Comparison of ENCODE assay signal across 14 cellular contexts in the genomic region with DNA sequence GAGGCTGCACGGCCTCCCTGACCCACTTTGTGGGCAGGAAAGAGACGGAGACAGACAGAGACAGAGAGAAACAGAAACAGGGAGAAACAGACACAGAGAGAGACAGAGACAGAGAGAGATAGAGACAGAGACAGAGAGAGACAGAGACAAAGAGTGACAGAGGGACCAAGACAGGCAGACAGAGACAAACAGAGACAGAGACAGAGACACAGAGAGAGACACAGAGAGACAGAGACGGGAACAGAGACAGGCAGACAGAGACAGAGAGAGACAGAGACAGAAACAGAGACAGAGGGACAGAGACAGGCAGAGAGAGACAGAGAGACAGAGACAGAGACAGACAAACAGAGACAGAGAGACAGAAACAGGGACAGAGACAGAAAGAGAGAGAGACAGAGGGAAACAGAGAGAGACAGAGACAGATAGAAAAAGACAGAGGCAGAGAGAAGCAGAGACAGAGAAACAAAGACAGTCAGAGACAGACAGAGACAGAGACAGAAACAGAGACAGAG. TPM values are rescaled to one million over a fixed set of nuclear protein-coding genes. Genes with fewer than 3 reads are reported as not detected.
DNase-seq lines count a peak whose midpoint lies in the region; ATAC-seq, FAIRE-seq and TF ChIP-seq lines count a peak whose summit lies in the region.
"Had no signal": no experiment of that assay in that cellular context is flagged by ENCODE, and none has a peak within 500 bp of the region (broad histone marks: within the 10 kb centered on the region; RNA-seq: fewer than 3 reads in every experiment).

No MANE protein-coding gene starts in this region.

- no peak overlapping the region for H3K27ac Mint-ChIP-seq in astrocyte (ENCODE audit: unreplicated experiment)
- no peak overlapping the region for H3K27ac Mint-ChIP-seq in stimulated activated memory B cell treated with anti-CD40 and anti-IgM and Interleukin-4, amounts not matched to agents 10 μg/mL and 1 μg/mL and 100 μg/mL, for 72 hours
- H3K27ac Mint-ChIP-seq: stimulated activated naive B cell treated with anti-CD40 and anti-IgM and Interleukin-4, amounts not matched to agents 10 μg/mL and 1 μg/mL and 100 μg/mL, for 72 hours had no signal

- no peak for ATAC-seq in lower lobe of right lung
- no peak for ATAC-seq in stimulated activated memory B cell treated with anti-CD40 and anti-IgM and Interleukin-4, amounts not matched to agents 10 μg/mL and 1 μg/mL and 100 μg/mL, for 72 hours
- ATAC-seq: stimulated activated naive B cell treated with anti-CD40 and anti-IgM and Interleukin-4, amounts not matched to agents 10 μg/mL and 1 μg/mL and 100 μg/mL, for 72 hours had no signal

- H3K9me3 Mint-ChIP-seq in astrocyte (ENCODE audit: unreplicated experiment) = peaks cover 4% of the 10 kb centered on the region
- peaks cover 9% of the 10 kb centered on the region for H3K9me3 Mint-ChIP-seq in stimulated activated memory B cell treated with anti-CD40 and anti-IgM and Interleukin-4, amounts not matched to agents 10 μg/mL and 1 μg/mL and 100 μg/mL, for 72 hours

- H3K36me3 ChIP-seq in HEK293 (ENCODE audit: control insufficient read depth in 2 of 2, insufficient read depth in 1 of 2, low read length in 2 of 2) (peaks cover 10 to 43% of the 10 kb centered on the region in 2 experiments; a peak in 2 of 3 replicates), astrocyte (ENCODE audit: insufficient read depth, low read length) (peaks cover 13% of the 10 kb centered on the region), lower lobe of right lung (peaks cover 19% of the 10 kb centered on the region), subcutaneous abdominal adipose tissue (ENCODE audit: control insufficient read depth in 5 of 5, insufficient read depth in 5 of 5, low read length in 5 of 5) (peaks cover 0 to 50% (median 43%) of the 10 kb centered on the region in 5 donors)

- H3K9ac ChIP-seq in astrocyte (ENCODE audit: low read length) = peak overlapping the region; percentile 72
- peak overlapping the region in 3 of 5 donors; percentile 28 to 31 (median 30) for H3K9ac ChIP-seq in subcutaneous abdominal adipose tissue (ENCODE audit: low read length in 5 of 5)
- H3K9ac ChIP-seq: parathyroid adenoma had no signal

- H2AFZ ChIP-seq in astrocyte (ENCODE audit: low read depth, low read length) = no peak overlapping the region
- H2AFZ ChIP-seq: parathyroid adenoma had no signal

- FAIRE-seq in astrocyte (lab: Jason Lieb, UNC) = no peak

- H3K4me3 Mint-ChIP-seq in astrocyte (ENCODE audit: unreplicated experiment) = no peak overlapping the region
- no peak overlapping the region for H3K4me3 Mint-ChIP-seq in stimulated activated memory B cell treated with anti-CD40 and anti-IgM and Interleukin-4, amounts not matched to agents 10 μg/mL and 1 μg/mL and 100 μg/mL, for 72 hours
- H3K4me3 Mint-ChIP-seq: stimulated activated naive B cell treated with anti-CD40 and anti-IgM and Interleukin-4, amounts not matched to agents 10 μg/mL and 1 μg/mL and 100 μg/mL, for 72 hours had no signal

- H3K36me3 Mint-ChIP-seq in astrocyte (ENCODE audit: low read depth, unreplicated experiment) = peaks cover 11% of the 10 kb centered on the region
- H3K36me3 Mint-ChIP-seq in stimulated activated memory B cell treated with anti-CD40 and anti-IgM and Interleukin-4, amounts not matched to agents 10 μg/mL and 1 μg/mL and 100 μg/mL, for 72 hours = no peaks in the 10 kb centered on the region
- H3K36me3 Mint-ChIP-seq: stimulated activated naive B cell treated with anti-CD40 and anti-IgM and Interleukin-4, amounts not matched to agents 10 μg/mL and 1 μg/mL and 100 μg/mL, for 72 hours had no signal

- CTCF ChIA-PET in HEK293 (lab: Yijun Ruan, JAX) = no interaction called here

- H3K4me3 ChIP-seq in HEK293 (ENCODE audit: low read depth, low read length) = no peak overlapping the region
- H3K4me3 ChIP-seq in astrocyte (ENCODE audit: insufficient read depth, low read depth, low read length) = peak overlapping the region; percentile 90
- no peak overlapping the region for H3K4me3 ChIP-seq in lower lobe of right lung
- peak overlapping the region in 3 of 5 donors; percentile 7 to 79 (median 57) for H3K4me3 ChIP-seq in subcutaneous abdominal adipose tissue (ENCODE audit: low read depth in 1 of 5, low read length in 5 of 5)

- no peaks in the 10 kb centered on the region for H3K27me3 ChIP-seq in astrocyte (ENCODE audit: insufficient read depth, low read length)
- peaks cover 4% of the 10 kb centered on the region for H3K27me3 ChIP-seq in lower lobe of right lung (ENCODE audit: low read depth)
- H3K27me3 ChIP-seq in subcutaneous abdominal adipose tissue (ENCODE audit: control insufficient read depth in 5 of 5, insufficient read depth in 4 of 5, low read length in 5 of 5) = peaks cover 0 to 3% (median 0%) of the 10 kb centered on the region in 5 donors

- H3K4me1 Mint-ChIP-seq in astrocyte (ENCODE audit: low read depth, unreplicated experiment) = no peaks in the 10 kb centered on the region
- H3K4me1 Mint-ChIP-seq in stimulated activated memory B cell treated with anti-CD40 and anti-IgM and Interleukin-4, amounts not matched to agents 10 μg/mL and 1 μg/mL and 100 μg/mL, for 72 hours = no peaks in the 10 kb centered on the region

- H3K9me3 ChIP-seq in HEK293 (ENCODE audit: control insufficient read depth, insufficient read depth, low read depth, low read length) (no peaks in the 10 kb centered on the region), astrocyte (ENCODE audit: insufficient read depth, low read depth, low read length) (no peaks in the 10 kb centered on the region), lower lobe of right lung (no peaks in the 10 kb centered on the region), subcutaneous abdominal adipose tissue (ENCODE audit: control insufficient read depth in 5 of 5, low read length in 5 of 5) (no peaks in the 10 kb centered on the region)

- peak overlapping the region; percentile 99 for H3K4me2 ChIP-seq in astrocyte (ENCODE audit: low read length)

- peaks cover 63% of the 10 kb centered on the region for H4K20me1 ChIP-seq in astrocyte (ENCODE audit: insufficient read depth, low read length)

- DNase-seq in astrocyte (ENCODE audit: low read depth) (no peak), lower lobe of right lung (no peak), GM19240 (ENCODE audit: insufficient read length, low spot score) (no peak), NCI-H1105 treated with DMSO at 0.1 percent for 48 hours (lab: John Stamatoyannopoulos, UW) (no peak)
- DNase-seq: activated CD8-positive, alpha-beta memory T cell treated with anti-CD3 and anti-CD28 coated beads, Interleukin-2, amount 50 U/mL, for 4 hours; Calu3; effector CD4-positive, alpha-beta T cell; NCI-H2107; stimulated activated CD4-positive, alpha-beta T cell treated with anti-CD3 and anti-CD28 coated beads, Interleukin-4, amount 100 ng/mL, for 1 hour; stimulated activated naive B cell treated with anti-CD40 and anti-IgM and Interleukin-4, amounts not matched to agents 10 μg/mL and 1 μg/mL and 100 μg/mL, for 72 hours had no signal

- peaks cover 78% of the 10 kb centered on the region for H3K79me2 ChIP-seq in astrocyte (ENCODE audit: insufficient read depth, low read length)
- H3K79me2 ChIP-seq: parathyroid adenoma had no signal

- intact Hi-C loops in lower lobe of right lung (cut with DNase I) = no loop called here

- peaks cover 6% of the 10 kb centered on the region for H3K27me3 Mint-ChIP-seq in astrocyte (ENCODE audit: low read depth, unreplicated experiment)
- no peaks in the 10 kb centered on the region for H3K27me3 Mint-ChIP-seq in stimulated activated memory B cell treated with anti-CD40 and anti-IgM and Interleukin-4, amounts not matched to agents 10 μg/mL and 1 μg/mL and 100 μg/mL, for 72 hours

- H3K27ac ChIP-seq in HEK293 (ENCODE audit: extremely low read depth, low read depth, low read length) (no peak overlapping the region), astrocyte (ENCODE audit: low read depth, low read length) (no peak overlapping the region), lower lobe of right lung (peak overlapping the region; percentile 49), subcutaneous abdominal adipose tissue (ENCODE audit: low read depth, low read length) (peak overlapping the region; percentile 21)
- H3K27ac ChIP-seq: parathyroid adenoma had no signal

- POLR2A ChIA-PET in HEK293 (lab: Yijun Ruan, JAX) = interaction anchor here (0.7 kb wide), 1 partner anchor 9 kb away, joined by 4 read pairs; no protein-coding TSS in a partner anchor

- TF ChIP-seq CTCF in HEK293 (tag by site-specific recombination; IDR thresholded peaks at IDR 0.05) (no peak), astrocyte (IDR thresholded peaks at IDR 0.05; ENCODE audit: insufficient read depth, low read depth, low read length) (no peak), lower lobe of right lung (IDR thresholded peaks at IDR 0.05) (no peak)

- H3K4me1 ChIP-seq in HEK293 (ENCODE audit: control insufficient read depth, insufficient read depth, low read length) (peaks cover 6% of the 10 kb centered on the region), astrocyte (ENCODE audit: insufficient read depth, low read length) (peaks cover 37% of the 10 kb centered on the region), lower lobe of right lung (peaks cover 13% of the 10 kb centered on the region), subcutaneous abdominal adipose tissue (ENCODE audit: control insufficient read depth in 5 of 5, insufficient read depth in 5 of 5, low read length in 5 of 5) (peaks cover 7 to 54% (median 53%) of the 10 kb centered on the region in 5 donors)
- H3K4me1 ChIP-seq: parathyroid adenoma had no signal

TF ChIP-seq in HEK293, 187 proteins besides CTCF, POLR2A, EP300 and RAD21 (continues in another document):
- peak; percentile 90 for TF ChIP-seq ZNF311 (tag by site-specific recombination; IDR thresholded peaks at IDR 0.05; ENCODE audit: borderline replicate concordance)

RNA-seq across cellular contexts. Expression of a gene that starts 3.1 kb away (rescaled TPM):
- total RNA-seq in astrocyte = 131 and 173 TPM in 2 replicates
- total RNA-seq in lower lobe of right lung = 148 TPM

Comparison
In these comparisons a context has a peak if more than half of its experiments do, and no peak if none do; other contexts are left out.
1. H3K27ac ChIP-seq: peak in lower lobe of right lung (single experiment) and subcutaneous abdominal adipose tissue (single experiment); none in HEK293 (single experiment) and astrocyte (single experiment).
2. H3K4me3 ChIP-seq: peak in astrocyte (single experiment) and subcutaneous abdominal adipose tissue (3 of 5); none in HEK293 (single experiment) and lower lobe of right lung (single experiment).